In genomic region chr17:66541461-66542182, GRCh38 we compare ENCODE assay signal across 9 cellular contexts.
DNase-seq lines count a peak whose midpoint lies in the region; ATAC-seq, FAIRE-seq and TF ChIP-seq lines count a peak whose summit lies in the region.
"Had no signal": no experiment of that assay in that cellular context is flagged by ENCODE, and none has a peak within 500 bp of the region (broad histone marks: within the 10 kb centered on the region; RNA-seq: fewer than 3 reads in every experiment).

No MANE protein-coding gene starts in this region.

- H3K36me3 ChIP-seq in H1 (ENCODE audit: control insufficient read depth in 2 of 4, insufficient read depth in 4 of 4, low read length in 3 of 4) (no peaks in the 10 kb centered on the region), testis (ENCODE audit: low read depth, missing control alignments) (no peaks in the 10 kb centered on the region), Caco-2 (ENCODE audit: control insufficient read depth, insufficient read depth, low read length) (no peaks in the 10 kb centered on the region)
- H3K36me3 ChIP-seq: neutrophil had no signal

- TF ChIP-seq EP300 in H1 (IDR thresholded peaks at IDR 0.05; ENCODE audit: borderline replicate concordance in 1 of 2, low read depth in 2 of 2, low read length in 2 of 2) = no peak

- H3K79me1 ChIP-seq in H1 (ENCODE audit: low read depth, low read length) = no peaks in the 10 kb centered on the region

- CTCF ChIA-PET in H1 (lab: Charles Lee; ENCODE audit: partially characterized antibody) = interaction anchor here (1.8 kb wide), 1 partner anchor 25 kb away, joined by 5 read pairs; no protein-coding TSS in a partner anchor
- CTCF ChIA-PET in Caco-2 (lab: Charles Lee) = no interaction called here

- TF ChIP-seq POLR2A in H1 (IDR thresholded peaks at IDR 0.05; ENCODE audit: control extremely low read depth in 1 of 2, low read depth in 2 of 2, low read length in 2 of 2) (no peak), testis (IDR thresholded peaks at IDR 0.05) (no peak)

- H3K56ac ChIP-seq in H1 (replicated peaks; ENCODE audit: insufficient read length, low read depth, low read length) = no peak overlapping the region

- no peak overlapping the region for H3K27ac Mint-ChIP-seq in Caco-2 (ENCODE audit: unreplicated experiment)

- H2BK12ac ChIP-seq in H1 (ENCODE audit: low read depth, low read length) = peak overlapping the region; percentile 21; the same call in 1 of the 2 replicates

- no peak overlapping the region for H2BK20ac ChIP-seq in H1 (ENCODE audit: low read length)

- no peak overlapping the region for H4K8ac ChIP-seq in H1 (ENCODE audit: extremely low read depth, insufficient read depth, low read length)

- H3K4ac ChIP-seq in H1 (replicated peaks; ENCODE audit: insufficient read length, low read depth, low read length) = no peak overlapping the region

- no peak overlapping the region for H2BK15ac ChIP-seq in H1 (ENCODE audit: low read length)

- H3K23ac ChIP-seq in H1 (ENCODE audit: insufficient read length) = no peak overlapping the region

- H3K4me3 Mint-ChIP-seq in Caco-2 (ENCODE audit: unreplicated experiment) = no peak overlapping the region

- peaks cover 18% of the 10 kb centered on the region for H3K4me1 Mint-ChIP-seq in Caco-2 (ENCODE audit: low read depth, unreplicated experiment)

- POLR2A ChIA-PET in H1 (lab: Charles Lee; ENCODE audit: partially characterized antibody) = interaction anchor here (2.0 kb wide), 1 partner anchor 7 kb away, joined by 6 read pairs; no protein-coding TSS in a partner anchor
- POLR2A ChIA-PET in Caco-2 (lab: Charles Lee) = no interaction called here

- H3K79me2 ChIP-seq in H1 (ENCODE audit: control insufficient read depth in 1 of 2, insufficient read depth in 2 of 2, low read length in 2 of 2) = no peaks in the 10 kb centered on the region

- H3K14ac ChIP-seq in H1 (ENCODE audit: insufficient read length) = no peak overlapping the region

- no peak overlapping the region for H4K5ac ChIP-seq in H1 (ENCODE audit: insufficient read length, low read depth, low read length)

- H4K20me1 ChIP-seq in H1 (replicated peaks in 1 of 2; ENCODE audit: control insufficient read depth in 1 of 2, insufficient read depth in 2 of 2, low read length in 2 of 2) = no peaks in the 10 kb centered on the region

- WGBS in H1 (ENCODE audit: extremely low coverage in 1 of 2, insufficient coverage in 1 of 2, insufficient read length in 1 of 2, insufficient replicate concordance in 2 of 2, low coverage in 1 of 2, low lambda C conversion rate in 2 of 2, missing lambda C conversion rate in 1 of 2), 2 experiments = 90% methylated on average over 9 of the region's 9 CpGs; no CpG with 5 or more reads in 1 of the 2 experiments
- WGBS in testis, 2 donors = 53% methylated on average over 9 of the region's 9 CpGs

- TF ChIP-seq CTCF in H1 (IDR thresholded peaks at IDR 0.05; ENCODE audit: control extremely low read depth in 1 of 3, insufficient read depth in 1 of 3, low read depth in 1 of 3, low read length in 3 of 3) (no peak), testis (IDR thresholded peaks at IDR 0.05) (no peak), Caco-2 (IDR thresholded peaks at IDR 0.05; ENCODE audit: insufficient read depth in 1 of 2, low read depth in 1 of 2, low read length in 1 of 2, severe bottlenecking in 1 of 2, unreplicated experiment in 1 of 2) (no peak)

- no TSS peak for BruUV-seq in Caco-2 (replicated peaks; lab: Mats Ljungman, UMichigan)

- H3K4me2 ChIP-seq in H1 (ENCODE audit: insufficient read depth in 1 of 2, low read depth in 2 of 2, low read length in 2 of 2) = no peak overlapping the region

- H3K36me3 Mint-ChIP-seq in Caco-2 (ENCODE audit: insufficient read depth, unreplicated experiment) = no peaks in the 10 kb centered on the region

- H2BK5ac ChIP-seq in H1 (ENCODE audit: low read depth, low read length) = no peak overlapping the region

- intact Hi-C loops in testis (cut with DNase I; ENCODE audit: low total_unique reads) = no loop called here
- intact Hi-C loops in Caco-2 (cut with micrococcal nuclease; ENCODE audit: unreplicated experiment) = no loop called here

- H3K4me3 ChIP-seq in H1 (ENCODE audit: extremely low read depth in 1 of 4, insufficient read depth in 2 of 4, low read depth in 3 of 4, low read length in 4 of 4) (no peak overlapping the region), testis (no peak overlapping the region), Caco-2 (ENCODE audit: low read depth, low read length) (no peak overlapping the region)

- H3K9ac ChIP-seq in H1 (replicated peaks in 1 of 4; ENCODE audit: extremely low read depth in 1 of 4, low read depth in 3 of 4, low read length in 3 of 4) = no peak overlapping the region

- 0 out of 2 replicates have a peak overlapping the region, but pooled peaks have one; percentile 25 for H3K18ac ChIP-seq in H1 (ENCODE audit: extremely low read depth, low read length)

- no peak for TF ChIP-seq RAD21 in H1 (IDR thresholded peaks at IDR 0.05 in 1 of 2, conservative IDR thresholded peaks at IDR 0.05 in 1 of 2; ENCODE audit: low read depth in 2 of 2, low read length in 2 of 2)

- DNase-seq in LHCN-M2 (ENCODE audit: low read depth) = peak; percentile 40
- no peak for DNase-seq in H1 (ENCODE audit: low read depth in 1 of 2, low spot score in 2 of 2)
- peak; percentile 30 for DNase-seq in testis
- DNase-seq in Caco-2 = no peak
- no peak for DNase-seq in stimulated activated CD8-positive, alpha-beta memory T cell treated with anti-CD3 and anti-CD28 coated beads, Interleukin-4, amount 100 ng/mL, for 48 hours
- DNase-seq in NCI-H187 (lab: John Stamatoyannopoulos, UW) = no peak

- H3K9me3 ChIP-seq in H1 (ENCODE audit: insufficient read depth in 2 of 2, low read depth in 1 of 2, low read length in 1 of 2) (0 out of 4 replicates have a peak, but pooled peaks cover 0 to 7% of the 10 kb centered on the region in 2 experiments), testis (no peaks in the 10 kb centered on the region), Caco-2 (peaks cover 7% of the 10 kb centered on the region; the same call in 1 of the 2 replicates)
- H3K9me3 ChIP-seq: neutrophil had no signal

- no peak overlapping the region for H4K91ac ChIP-seq in H1 (replicated peaks; ENCODE audit: insufficient read length, low read length)

- H3K27me3 Mint-ChIP-seq in Caco-2 (ENCODE audit: insufficient read depth, unreplicated experiment) = no peaks in the 10 kb centered on the region

- H3K23me2 ChIP-seq in H1 (ENCODE audit: low read depth, low read length) = no peaks in the 10 kb centered on the region

- H3K9me3 Mint-ChIP-seq in Caco-2 (ENCODE audit: unreplicated experiment) = peaks cover 6% of the 10 kb centered on the region

- H3K27me3 ChIP-seq in H1 (replicated peaks in 1 of 4; ENCODE audit: control insufficient read depth in 3 of 4, extremely low read depth in 1 of 4, insufficient read depth in 3 of 4, low read length in 3 of 4) (no peaks in the 10 kb centered on the region), testis (no peaks in the 10 kb centered on the region), Caco-2 (replicated peaks; ENCODE audit: control insufficient read depth, insufficient read depth, low read length) (no peaks in the 10 kb centered on the region)
- H3K27me3 ChIP-seq: neutrophil had no signal

- no peak overlapping the region for H2AK5ac ChIP-seq in H1 (ENCODE audit: low read depth, low read length)

- no peak overlapping the region for H2BK120ac ChIP-seq in H1 (replicated peaks; ENCODE audit: low read depth, low read length)

- H3K27ac ChIP-seq in H1 (ENCODE audit: low read depth, low read length) (no peak overlapping the region), testis (no peak overlapping the region)
- H3K27ac ChIP-seq: neutrophil had no signal

- H2AFZ ChIP-seq in H1 (ENCODE audit: low read length) = no peak overlapping the region

- no peak for FAIRE-seq in H1 (lab: Jason Lieb, UNC)

- ATAC-seq in GM18499 (IDR thresholded peaks at IDR 0.05; ENCODE audit: insufficient read depth, unreplicated experiment) = peak; percentile 75
- peak; percentile 62 for ATAC-seq in GM21723 (IDR thresholded peaks at IDR 0.05; ENCODE audit: unreplicated experiment)

- H3K4me1 ChIP-seq in H1 (replicated peaks in 1 of 4; ENCODE audit: control insufficient read depth in 3 of 4, insufficient read depth in 4 of 4, low read length in 3 of 4) = peaks cover 2 to 15% (median 11%) of the 10 kb centered on the region in 4 experiments; a peak in 6 of 7 replicates
- H3K4me1 ChIP-seq in testis = peaks cover 26% of the 10 kb centered on the region
- peaks cover 4% of the 10 kb centered on the region; the same call in 1 of the 2 replicates for H3K4me1 ChIP-seq in Caco-2

TF ChIP-seq in H1, 55 proteins besides CTCF, POLR2A, EP300 and RAD21:
- no peak for TF ChIP-seq YY1 (IDR thresholded peaks at IDR 0.05; ENCODE audit: low read depth, low read length)
- no peak for TF ChIP-seq CREB1 (IDR thresholded peaks at IDR 0.05)
- no peak for TF ChIP-seq RBBP5 (IDR thresholded peaks at IDR 0.05; ENCODE audit: borderline replicate concordance, low read depth, low read length)
- no peak for TF ChIP-seq RNF2 (IDR thresholded peaks at IDR 0.05; ENCODE audit: borderline replicate concordance, low read depth, low read length, missing control alignments, poor library complexity, severe bottlenecking)
- TF ChIP-seq SAP30 (IDR thresholded peaks at IDR 0.05; ENCODE audit: insufficient read depth, insufficient replicate concordance, low read length) = no peak
- no peak for TF ChIP-seq CHD2 (IDR thresholded peaks at IDR 0.05; ENCODE audit: low read length)
- no peak for TF ChIP-seq TAF7 (optimal IDR thresholded peaks at IDR 0.05; ENCODE audit: borderline replicate concordance, low read depth, low read length)
- no peak for TF ChIP-seq TBP (IDR thresholded peaks at IDR 0.05; ENCODE audit: low read depth, low read length)
- TF ChIP-seq, protein P1, sequence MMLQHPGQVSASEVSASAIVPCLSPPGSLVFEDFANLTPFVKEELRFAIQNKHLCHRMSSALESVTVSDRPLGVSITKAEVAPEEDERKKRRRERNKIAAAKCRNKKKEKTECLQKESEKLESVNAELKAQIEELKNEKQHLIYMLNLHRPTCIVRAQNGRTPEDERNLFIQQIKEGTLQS (IDR thresholded peaks at IDR 0.05; ENCODE audit: insufficient read depth, low read depth, low read length) = no peak
- no peak for TF ChIP-seq SP2 (IDR thresholded peaks at IDR 0.05; ENCODE audit: low read length)

Comparison
In these comparisons a context has a peak if more than half of its experiments do, and no peak if none do; other contexts are left out.
1. DNase-seq: peak in LHCN-M2 (single experiment) and testis (single experiment); none in H1 (0 of 2), Caco-2 (0 of 2), stimulated activated CD8-positive, alpha-beta memory T cell treated with anti-CD3 and anti-CD28 coated beads, Interleukin-4, amount 100 ng/mL, for 48 hours (single experiment) and NCI-H187 (0 of 2).